In genomic region chr5:163309850-163310365, GRCh38 we compare ENCODE assay signal across 16 cellular contexts.
DNase-seq lines count a peak whose midpoint lies in the region; ATAC-seq and TF ChIP-seq lines count a peak whose summit lies in the region.
"Had no signal": no experiment of that assay in that cellular context is flagged by ENCODE, and none has a peak within 500 bp of the region (broad histone marks: within the 10 kb centered on the region; RNA-seq: fewer than 3 reads in every experiment).

No MANE protein-coding gene starts in this region.

- TF ChIP-seq RAD21 in SK-N-SH (IDR thresholded peaks at IDR 0.05; ENCODE audit: low read length): no peak

- H3K79me2 ChIP-seq in PC-3 (ENCODE audit: low read length): no peaks in the 10 kb centered on the region
- no peaks in the 10 kb centered on the region for H3K79me2 ChIP-seq in SK-N-SH (ENCODE audit: insufficient read depth)

- no peaks in the 10 kb centered on the region for H4K20me1 ChIP-seq in PC-3 (ENCODE audit: low read length)
- H4K20me1 ChIP-seq in SK-N-SH (ENCODE audit: insufficient read depth): no peaks in the 10 kb centered on the region

- DNase-seq in GDM1 (lab: John Stamatoyannopoulos, UW) (peak; percentile 6), MV-4-11 (lab: John Stamatoyannopoulos, UW) (peak; percentile 96), PC-3 (no peak), lower lobe of right lung (no peak), NCI-H2081 treated with DMSO at 0.1 percent for 48 hours (lab: John Stamatoyannopoulos, UW) (no peak), NCI-H748 treated with DMSO at 0.1 percent for 48 hours (lab: John Stamatoyannopoulos, UW) (no peak), SK-N-SH (no peak)
- DNase-seq: ACHN; CD8-positive, alpha-beta T cell; DMS79 treated with DMSO at 0.1 percent for 48 hours; NCI-H1048; NCI-H524 had no signal

- H3K9me2 ChIP-seq in PC-3 (replicated peaks; ENCODE audit: low read length): no peaks in the 10 kb centered on the region
- H3K9me2 ChIP-seq in SK-N-SH: no peaks in the 10 kb centered on the region

- H3K4me3 ChIP-seq in PC-3 (ENCODE audit: low read length): no peak overlapping the region
- no peak overlapping the region for H3K4me3 ChIP-seq in lower lobe of right lung
- no peak overlapping the region for H3K4me3 ChIP-seq in SK-N-SH (ENCODE audit: low read depth in 2 of 2, low read length in 1 of 2)
- H3K4me3 ChIP-seq: GM23338, SK-N-MC had no signal

- intact Hi-C loops in PC-3 (cut with micrococcal nuclease) (no loop called here), lower lobe of right lung (cut with DNase I) (no loop called here)

- CTCF ChIA-PET in PC-3 (lab: Charles Lee) (no interaction called here), SK-N-SH (lab: Yijun Ruan, JAX) (interaction anchor here (1.6 kb wide), 1 partner anchor 99 kb away, joined by 4 read pairs; no protein-coding TSS in a partner anchor)

- 0 out of 2 replicates have a peak, but pooled peaks cover 3% of the 10 kb centered on the region for H3K9me3 ChIP-seq in PC-3 (ENCODE audit: low read length)
- peaks cover 10% of the 10 kb centered on the region for H3K9me3 ChIP-seq in lower lobe of right lung
- H3K9me3 ChIP-seq in SK-N-SH: no peaks in the 10 kb centered on the region

- H3K36me3 ChIP-seq in PC-3 (ENCODE audit: low read depth, low read length) (no peaks in the 10 kb centered on the region; the same call in 1 of the 2 replicates), lower lobe of right lung (no peaks in the 10 kb centered on the region), SK-N-SH (replicated peaks in 1 of 2; ENCODE audit: control insufficient read depth in 1 of 2, insufficient read depth in 2 of 2, low read length in 1 of 2) (no peaks in the 10 kb centered on the region)

- H3F3A ChIP-seq in PC-3 (ENCODE audit: low read length, unreplicated experiment) (no peaks in the 10 kb centered on the region), SK-N-SH (replicated peaks; ENCODE audit: insufficient read depth) (no peaks in the 10 kb centered on the region)

- TF ChIP-seq CTCF in PC-3 (conservative IDR thresholded peaks at IDR 0.05; ENCODE audit: low read depth, low read length) (no peak), lower lobe of right lung (IDR thresholded peaks at IDR 0.05) (no peak), SK-N-SH (IDR thresholded peaks at IDR 0.05) (no peak)

- H3K4me1 ChIP-seq in PC-3 (ENCODE audit: insufficient read depth, low read length) (no peaks in the 10 kb centered on the region), lower lobe of right lung (no peaks in the 10 kb centered on the region), SK-N-SH (ENCODE audit: control insufficient read depth in 1 of 2, insufficient read depth in 2 of 2, low read depth in 1 of 2, low read length in 1 of 2) (no peaks in the 10 kb centered on the region)

- no TSS peak for BruUV-seq in PC-3 (replicated peaks; lab: Mats Ljungman, UMichigan)

- no peak overlapping the region for H3K9ac ChIP-seq in PC-3 (ENCODE audit: low read length)
- H3K9ac ChIP-seq in SK-N-SH: no peak overlapping the region

- WGBS in SK-N-SH (ENCODE audit: low lambda C conversion rate): 16% methylated on average over 3 of the region's 3 CpGs

- no peak overlapping the region for H3K4me2 ChIP-seq in PC-3 (ENCODE audit: low read length)
- no peak overlapping the region for H3K4me2 ChIP-seq in SK-N-SH
- H3K4me2 ChIP-seq: GM23338 had no signal

- ATAC-seq in PC-3 (peak; percentile 66), lower lobe of right lung (peak; percentile 45 to 82), HG03354 (IDR thresholded peaks at IDR 0.05; ENCODE audit: poor library complexity, severe bottlenecking, unreplicated experiment) (no peak)
- ATAC-seq: CD8-positive, alpha-beta T cell; GM23338; Panc1 had no signal

- H2AFZ ChIP-seq in PC-3 (ENCODE audit: low read length): no peak overlapping the region
- H2AFZ ChIP-seq in SK-N-SH (ENCODE audit: low read depth): no peak overlapping the region
- H2AFZ ChIP-seq: GM23338 had no signal

- H3K27ac ChIP-seq in PC-3 (ENCODE audit: low read length) (no peak overlapping the region), lower lobe of right lung (no peak overlapping the region), SK-N-SH (ENCODE audit: low read depth in 2 of 2, low read length in 1 of 2) (no peak overlapping the region)
- H3K27ac ChIP-seq: SK-N-MC had no signal

- POLR2A ChIA-PET in PC-3 (lab: Charles Lee; ENCODE audit: unreplicated experiment): no interaction called here
- POLR2A ChIA-PET in SK-N-SH (lab: Yijun Ruan, JAX): no interaction called here

- no peak for TF ChIP-seq EP300 in SK-N-SH (IDR thresholded peaks at IDR 0.05; ENCODE audit: borderline replicate concordance in 1 of 2, low read depth in 1 of 2, low read length in 1 of 2)

- H3K27me3 ChIP-seq in PC-3 (ENCODE audit: low read length) (no peaks in the 10 kb centered on the region), lower lobe of right lung (ENCODE audit: low read depth) (no peaks in the 10 kb centered on the region), SK-N-SH (ENCODE audit: insufficient read depth) (no peaks in the 10 kb centered on the region)

TF ChIP-seq in SK-N-SH, 30 proteins besides CTCF, POLR2A, EP300 and RAD21 (continues in another document):
- TF ChIP-seq USF2 (IDR thresholded peaks at IDR 0.05; ENCODE audit: borderline replicate concordance, low read depth, low read length) (no peak), IRF3 (IDR thresholded peaks at IDR 0.05; ENCODE audit: low read depth, low read length) (no peak), ELF1 (IDR thresholded peaks at IDR 0.05) (no peak), CHD2 (IDR thresholded peaks at IDR 0.05; ENCODE audit: low read length, partially characterized antibody) (no peak), GABPA (IDR thresholded peaks at IDR 0.05; ENCODE audit: low read depth) (no peak), RCOR1 (IDR thresholded peaks at IDR 0.05; ENCODE audit: low read length) (no peak), POLR2AphosphoS5 (IDR thresholded peaks at IDR 0.05; ENCODE audit: low read depth, low read length) (no peak), REST (IDR thresholded peaks at IDR 0.05; ENCODE audit: low read depth, low read length) (no peak), SMC3 (IDR thresholded peaks at IDR 0.05; ENCODE audit: low read depth, low read length) (no peak), ZBTB33 (IDR thresholded peaks at IDR 0.05; ENCODE audit: borderline replicate concordance, low read depth) (no peak), FOXJ3 (CRISPR knock-in tag; IDR thresholded peaks at IDR 0.05) (no peak), FOSL2 (IDR thresholded peaks at IDR 0.05; ENCODE audit: borderline replicate concordance, low read depth) (no peak), GATA2 (CRISPR knock-in tag; IDR thresholded peaks at IDR 0.05) (no peak)

Comparison
In these comparisons a context has a peak if more than half of its experiments do, and no peak if none do; other contexts are left out.
1. DNase-seq: peak in GDM1 (single experiment) and MV-4-11 (single experiment); none in PC-3 (single experiment), lower lobe of right lung (single experiment), NCI-H2081 treated with DMSO at 0.1 percent for 48 hours (single experiment), NCI-H748 treated with DMSO at 0.1 percent for 48 hours (single experiment) and SK-N-SH (single experiment).